15 cellular contexts compared by ENCODE assay signal in genomic region chr2:127414855-127415592, GRCh38. TPM values are rescaled to one million over a fixed set of nuclear protein-coding genes. Genes with fewer than 3 reads are reported as not detected.
DNase-seq lines count a peak whose midpoint lies in the region; ATAC-seq, FAIRE-seq and TF ChIP-seq lines count a peak whose summit lies in the region.
"Had no signal": no experiment of that assay in that cellular context is flagged by ENCODE, and none has a peak within 500 bp of the region (broad histone marks: within the 10 kb centered on the region; RNA-seq: fewer than 3 reads in every experiment).

No MANE protein-coding gene starts in this region.

- peaks cover 0 to 2% of the 10 kb centered on the region in 2 experiments for H3K9me3 ChIP-seq in CD4-positive, CD25-positive, alpha-beta regulatory T cell (ENCODE audit: control insufficient read depth in 2 of 2, low read length in 2 of 2)
- no peaks in the 10 kb centered on the region for H3K9me3 ChIP-seq in Panc1 (ENCODE audit: control insufficient read depth, insufficient read depth, low read depth, low read length)
- H3K9me3 ChIP-seq in HepG2 (ENCODE audit: low read length), result 0 out of 2 replicates have a peak, but pooled peaks cover 5% of the 10 kb centered on the region
- no peaks in the 10 kb centered on the region for H3K9me3 ChIP-seq in spleen
- H3K9me3 ChIP-seq: ascending aorta, colonic mucosa, gastrocnemius medialis had no signal

- no peak for ATAC-seq in CD4-positive, CD25-positive, alpha-beta regulatory T cell (ENCODE audit: low read depth in 2 of 2)
- ATAC-seq in Panc1 (peak; percentile 29), HepG2 (peak; percentile 41), HG02610 (IDR thresholded peaks at IDR 0.05; ENCODE audit: unreplicated experiment) (no peak), HG02798 (IDR thresholded peaks at IDR 0.05; ENCODE audit: poor library complexity, unreplicated experiment) (no peak), GM18907 (IDR thresholded peaks at IDR 0.05; ENCODE audit: unreplicated experiment) (no peak), HG03565 (IDR thresholded peaks at IDR 0.05; ENCODE audit: unreplicated experiment) (no peak)

- peak overlapping the region; percentile 83 for H3K4me2 ChIP-seq in HepG2 (ENCODE audit: low read depth, low read length)

- intact Hi-C loops in Panc1 (cut with micrococcal nuclease; ENCODE audit: unreplicated experiment) (loop anchor here (5.0 kb wide), 1 partner anchor 83 kb away; no protein-coding TSS in a partner anchor), HepG2 (cut with micrococcal nuclease; ENCODE audit: unreplicated experiment) (loop anchor here (5.0 kb wide), 1 partner anchor 58 kb away; no protein-coding TSS in a partner anchor), spleen (cut with DNase I; ENCODE audit: low total_unique reads) (no loop called here)

- H3K4me1 Mint-ChIP-seq in CD4-positive, CD25-positive, alpha-beta regulatory T cell, result peaks cover 12 to 40% (median 24%) of the 10 kb centered on the region in 4 donors

- no peaks in the 10 kb centered on the region for H3K36me3 Mint-ChIP-seq in CD4-positive, CD25-positive, alpha-beta regulatory T cell

- peaks cover 27% of the 10 kb centered on the region for H3K79me2 ChIP-seq in HepG2 (ENCODE audit: insufficient read depth, low read length)

- TF ChIP-seq CTCF in Panc1 (IDR thresholded peaks at IDR 0.05) (no peak), HepG2 (CRISPR knock-in tag; IDR thresholded peaks at IDR 0.05) (0 out of 2 replicates have a peak, but pooled peaks have one; percentile 12), spleen (IDR thresholded peaks at IDR 0.05 in 8 of 11, conservative IDR thresholded peaks at IDR 0.05 in 3 of 11) (no peak)

- H3K4me3 Mint-ChIP-seq in CD4-positive, CD25-positive, alpha-beta regulatory T cell, result peak overlapping the region in 3 of 4 donors; percentile 46 to 78 (median 57)

- DNase-seq in CD4-positive, CD25-positive, alpha-beta regulatory T cell, result no peak
- DNase-seq in Panc1 (ENCODE audit: low read depth, low spot score) (no peak), HepG2 (ENCODE audit: low spot score) (peak; percentile 82), spleen (peak; percentile 64)
- DNase-seq: MV-4-11 had no signal

- BruUV-seq in Panc1 (replicated peaks; lab: Mats Ljungman, UMichigan), result no TSS peak
- BruUV-seq in HepG2 (replicated peaks; lab: Mats Ljungman, UMichigan), result no TSS peak

- H3K4me3 ChIP-seq in CD4-positive, CD25-positive, alpha-beta regulatory T cell (ENCODE audit: low read depth, low read length), result no peak overlapping the region
- H3K4me3 ChIP-seq in Panc1 (ENCODE audit: low read depth in 2 of 2, low read length in 2 of 2) (no peak overlapping the region), HepG2 (replicated peaks in 1 of 3; ENCODE audit: insufficient read depth in 1 of 3, low read depth in 2 of 3, low read length in 3 of 3) (peak overlapping the region; percentile 0 to 59 (median 26); a peak in 4 of 6 replicates), spleen (peak overlapping the region in 1 of 8 donors; percentile 74)

- H3K27ac Mint-ChIP-seq in CD4-positive, CD25-positive, alpha-beta regulatory T cell, result peak overlapping the region in 1 of 3 donors; percentile 40

- H3K4me1 ChIP-seq in CD4-positive, CD25-positive, alpha-beta regulatory T cell (ENCODE audit: control insufficient read depth, insufficient read depth, low read length, poor library complexity, severe bottlenecking), result peaks cover 28% of the 10 kb centered on the region
- H3K4me1 ChIP-seq in Panc1 (ENCODE audit: control insufficient read depth, insufficient read depth, low read length) (peaks cover 67% of the 10 kb centered on the region), HepG2 (ENCODE audit: insufficient read depth, low read length) (peaks cover 100% of the 10 kb centered on the region), spleen (peaks cover 32 to 67% (median 51%) of the 10 kb centered on the region in 6 donors)

- POLR2A ChIA-PET in Panc1 (lab: Charles Lee) (interaction anchor here (0.6 kb wide), 1 partner anchor 113 kb away, joined by 5 read pairs; no protein-coding TSS in a partner anchor), HepG2 (lab: Yijun Ruan, JAX) (interaction anchor here (1.2 to 8.1 kb wide), 7 partner anchors 13 to 112 kb away, joined by 4 to 229 read pairs (median 11); partner anchors contain the start of gene IWS1)

- CTCF ChIA-PET in Panc1 (lab: Charles Lee), result interaction anchor here (0.8 kb wide), 1 partner anchor 91 kb away, joined by 3 read pairs; no protein-coding TSS in a partner anchor
- CTCF ChIA-PET in HepG2 (lab: Yijun Ruan, JAX; ENCODE audit: low intra/inter-chr PET ratio, low total read pairs), result no interaction called here

- in situ Hi-C loops in Panc1 (cut with HindIII; ENCODE audit: low pct_unique_long_range_greater_than_20kb, low sequenced_read_pairs) (loop anchor here (10.0 kb wide), 1 partner anchor 60 kb away; no protein-coding TSS in a partner anchor), HepG2 (cut with HindIII; ENCODE audit: extremely low pct_ligation_motif_present, low pct_unique_long_range_greater_than_20kb) (no loop called here)

- H3K27me3 Mint-ChIP-seq in CD4-positive, CD25-positive, alpha-beta regulatory T cell, result no peaks in the 10 kb centered on the region

- peak in 1 of 2 experiments; percentile 57; a peak in 1 of 4 replicates for TF ChIP-seq EP300 in HepG2 (IDR thresholded peaks at IDR 0.05; ENCODE audit: low read depth in 2 of 2, low read length in 2 of 2)
- TF ChIP-seq EP300 in HepG2 (CRISPR knock-in tag; IDR thresholded peaks at IDR 0.05; ENCODE audit: borderline replicate concordance), result 0 out of 2 replicates have a peak, but pooled peaks have one; percentile 51

- peak overlapping the region; percentile 13 for H2AFZ ChIP-seq in HepG2 (ENCODE audit: low read length)

- WGBS in HepG2 (ENCODE audit: low lambda C conversion rate), result 28% methylated on average over 12 of the region's 12 CpGs
- 63 to 93% (median 78%) methylated on average over 11 to 12 of the region's 12 CpGs for WGBS in spleen, 5 donors

- FAIRE-seq in HepG2 (lab: Jason Lieb, UNC), result peak; percentile 91

- H3K9ac ChIP-seq in HepG2 (ENCODE audit: insufficient read depth, low read depth, low read length), result peak overlapping the region; percentile 60

- no peaks in the 10 kb centered on the region for H3K27me3 ChIP-seq in CD4-positive, CD25-positive, alpha-beta regulatory T cell (ENCODE audit: control insufficient read depth, insufficient read depth, low read length)
- H3K27me3 ChIP-seq in Panc1 (ENCODE audit: control insufficient read depth, insufficient read depth, low read length) (no peaks in the 10 kb centered on the region), HepG2 (ENCODE audit: control insufficient read depth in 1 of 2, insufficient read depth in 2 of 2, low read length in 2 of 2) (no peaks in the 10 kb centered on the region), spleen (replicated peaks in 1 of 7) (peaks cover 0 to 10% (median 0%) of the 10 kb centered on the region in 7 donors)
- H3K27me3 ChIP-seq: ascending aorta, colonic mucosa had no signal

- TF ChIP-seq POLR2A in HepG2 (IDR thresholded peaks at IDR 0.05; ENCODE audit: insufficient read depth in 1 of 2, low read depth in 2 of 2, low read length in 2 of 2) (peak in 1 of 2 experiments; percentile 20; a peak in 1 of 4 replicates), spleen (IDR thresholded peaks at IDR 0.05) (no peak)

- H3K36me3 ChIP-seq in CD4-positive, CD25-positive, alpha-beta regulatory T cell (ENCODE audit: control insufficient read depth, insufficient read depth, low read length), result no peaks in the 10 kb centered on the region
- no peaks in the 10 kb centered on the region for H3K36me3 ChIP-seq in Panc1 (ENCODE audit: control insufficient read depth, insufficient read depth, low read length)
- H3K36me3 ChIP-seq in HepG2 (replicated peaks in 1 of 2; ENCODE audit: control insufficient read depth in 1 of 2, insufficient read depth in 2 of 2, low read length in 2 of 2), result peaks cover 0 to 1% of the 10 kb centered on the region in 2 experiments; a peak in 1 of 5 replicates
- no peaks in the 10 kb centered on the region for H3K36me3 ChIP-seq in spleen
- H3K36me3 ChIP-seq: ascending aorta, colonic mucosa, gastrocnemius medialis had no signal

- TF ChIP-seq RAD21 in HepG2 (CRISPR knock-in tag; IDR thresholded peaks at IDR 0.05), result peak; percentile 32; the same call in 1 of the 2 replicates

- no peak overlapping the region for H3K27ac ChIP-seq in CD4-positive, CD25-positive, alpha-beta regulatory T cell (ENCODE audit: insufficient read depth, low read length, poor library complexity, severe bottlenecking)
- H3K27ac ChIP-seq in Panc1 (ENCODE audit: low read length), result peak overlapping the region; percentile 74
- peak overlapping the region; percentile 96 for H3K27ac ChIP-seq in HepG2 (ENCODE audit: extremely low read length, insufficient read depth, low read length)
- peak overlapping the region in 2 of 8 donors; percentile 1 to 53 for H3K27ac ChIP-seq in spleen
- H3K27ac ChIP-seq: colonic mucosa had no signal

- H3K9me3 Mint-ChIP-seq in CD4-positive, CD25-positive, alpha-beta regulatory T cell, result peaks cover 0 to 2% (median 0%) of the 10 kb centered on the region in 7 donors
- H3K9me3 Mint-ChIP-seq: T-helper 1 cell treated with Interleukin-12 subunit alpha and Interleukin-12 subunit beta and Interleukin-4 antibody, amounts not matched to agents 30 μg/mL and 1 μg/mL, for 36 hours had no signal

- no peaks in the 10 kb centered on the region for H4K20me1 ChIP-seq in HepG2 (ENCODE audit: insufficient read depth, low read length)

RNA-seq across cellular contexts. Expression of gene PROC, which starts 3.2 kb away (rescaled TPM):
- not detected for total RNA-seq in CD4-positive, CD25-positive, alpha-beta regulatory T cell
- under 1 TPM in 1 of 4 donors, not detected in 3; 0.35 TPM for polyA plus RNA-seq in CD4-positive, CD25-positive, alpha-beta regulatory T cell
- total RNA-seq in Panc1 (2021; ENCODE audit: unreplicated experiment), result 1.1 TPM
- 3.0 TPM for polyA plus RNA-seq in Panc1 (2012; ENCODE audit: insufficient read length)
- 52.1 and 134 TPM in 2 replicates for total RNA-seq in HepG2 (2016; rRNA removed; fragmentation: Illumina TruSeq; extraction: Trizol)
- total RNA-seq in HepG2 (2016; cell fraction: cytosol; rRNA removed; fragmentation: Illumina TruSeq; extraction: Trizol; ENCODE audit: low read depth), result 19.2 and 23.2 TPM in 2 replicates
- 49.9 and 134 TPM in 2 replicates for total RNA-seq in HepG2 (2016; cell fraction: insoluble cytoplasmic fraction; rRNA removed; fragmentation: Illumina TruSeq; extraction: Trizol)
- total RNA-seq in HepG2 (2016; cell fraction: membrane; rRNA removed; fragmentation: Illumina TruSeq; extraction: Trizol), result 37.4 and 38.6 TPM in 2 replicates
- 166 and 178 TPM in 2 replicates for total RNA-seq in HepG2 (2016; cell fraction: nucleus; rRNA removed; fragmentation: Illumina TruSeq; extraction: Trizol)
- 185 and 266 TPM in 2 replicates for polyA plus RNA-seq in HepG2 (2011; rRNA removed)
- 113 and 166 TPM in 2 replicates for polyA plus RNA-seq in HepG2 (2011; cell fraction: cytosol; rRNA removed)
- polyA plus RNA-seq in HepG2 (2011; cell fraction: nucleus; rRNA removed), result 1,267 and 1,304 TPM in 2 replicates
- 232 and 321 TPM in 2 replicates for polyA plus RNA-seq in HepG2 (2012)
- 17.2 and 19.9 TPM in 2 replicates for polyA plus RNA-seq in HepG2 (2016; cell fraction: cytosol; fragmentation: Illumina TruSeq; extraction: Trizol; ENCODE audit: low read depth)
- polyA plus RNA-seq in HepG2 (2016; cell fraction: insoluble cytoplasmic fraction; fragmentation: Illumina TruSeq; extraction: Trizol; ENCODE audit: low read depth), result 48.9 and 49.8 TPM in 2 replicates
- polyA plus RNA-seq in HepG2 (2016; cell fraction: membrane; fragmentation: Illumina TruSeq; extraction: Trizol; ENCODE audit: low read depth), result 22.9 and 24.9 TPM in 2 replicates
- polyA plus RNA-seq in HepG2 (2016; cell fraction: nucleus; fragmentation: Illumina TruSeq; extraction: Trizol; ENCODE audit: insufficient read depth, low read depth), result 354 and 380 TPM in 2 replicates
- 241 TPM in 1 of 2 replicates, not detected in the other for polyA minus RNA-seq in HepG2 (2011; rRNA and poly(A)+ RNA removed; ENCODE audit: low replicate concordance)
- 64.7 and 65.5 TPM in 2 replicates for polyA minus RNA-seq in HepG2 (2011; cell fraction: cytosol; rRNA and poly(A)+ RNA removed)
- polyA minus RNA-seq in HepG2 (2011; cell fraction: nucleus; rRNA and poly(A)+ RNA removed), result 172 and 188 TPM in 2 replicates
- not detected for total RNA-seq in spleen
- polyA plus RNA-seq in spleen, result under 1 TPM; 0.16 to 0.52 (median 0.21) TPM
- total RNA-seq: ascending aorta, lower leg skin, myocyte had no signal

RNA-seq across cellular contexts. Expression of gene MAP3K2, which starts 27.2 kb away (rescaled TPM):
- 95.7 TPM for total RNA-seq in CD4-positive, CD25-positive, alpha-beta regulatory T cell
- 10 to 100 TPM; 48.4 to 65.7 (median 50.5) TPM for polyA plus RNA-seq in CD4-positive, CD25-positive, alpha-beta regulatory T cell
- 70.6 TPM for total RNA-seq in Panc1 (2021; ENCODE audit: unreplicated experiment)
- 12.9 TPM for polyA plus RNA-seq in Panc1 (2012; ENCODE audit: insufficient read length)
- 37.2 and 56.1 TPM in 2 replicates for total RNA-seq in HepG2 (2016; rRNA removed; fragmentation: Illumina TruSeq; extraction: Trizol)
- total RNA-seq in HepG2 (2016; cell fraction: cytosol; rRNA removed; fragmentation: Illumina TruSeq; extraction: Trizol; ENCODE audit: low read depth), result 12.9 and 13.4 TPM in 2 replicates
- 35.8 and 54.1 TPM in 2 replicates for total RNA-seq in HepG2 (2016; cell fraction: insoluble cytoplasmic fraction; rRNA removed; fragmentation: Illumina TruSeq; extraction: Trizol)
- total RNA-seq in HepG2 (2016; cell fraction: membrane; rRNA removed; fragmentation: Illumina TruSeq; extraction: Trizol), result 28.2 and 32.6 TPM in 2 replicates
- total RNA-seq in HepG2 (2016; cell fraction: nucleus; rRNA removed; fragmentation: Illumina TruSeq; extraction: Trizol), result 37.4 and 42.1 TPM in 2 replicates
- 11.2 and 12.2 TPM in 2 replicates for polyA plus RNA-seq in HepG2 (2011; rRNA removed)
- polyA plus RNA-seq in HepG2 (2011; cell fraction: cytosol; rRNA removed), result 5.1 and 7.6 TPM in 2 replicates
- polyA plus RNA-seq in HepG2 (2011; cell fraction: nucleus; rRNA removed), result 18.1 and 21.8 TPM in 2 replicates
- polyA plus RNA-seq in HepG2 (2012), result 11.5 and 11.7 TPM in 2 replicates
- polyA plus RNA-seq in HepG2 (2016; cell fraction: cytosol; fragmentation: Illumina TruSeq; extraction: Trizol; ENCODE audit: low read depth), result 0.44 and 0.68 TPM in 2 replicates
- polyA plus RNA-seq in HepG2 (2016; cell fraction: insoluble cytoplasmic fraction; fragmentation: Illumina TruSeq; extraction: Trizol; ENCODE audit: low read depth), result 14.1 and 15.7 TPM in 2 replicates
- polyA plus RNA-seq in HepG2 (2016; cell fraction: membrane; fragmentation: Illumina TruSeq; extraction: Trizol; ENCODE audit: low read depth), result 3.3 and 3.5 TPM in 2 replicates
- polyA plus RNA-seq in HepG2 (2016; cell fraction: nucleus; fragmentation: Illumina TruSeq; extraction: Trizol; ENCODE audit: insufficient read depth, low read depth), result 28.7 and 30.7 TPM in 2 replicates
- polyA minus RNA-seq in HepG2 (2011; rRNA and poly(A)+ RNA removed; ENCODE audit: low replicate concordance), result 20.5 and 26.7 TPM in 2 replicates
- polyA minus RNA-seq in HepG2 (2011; cell fraction: cytosol; rRNA and poly(A)+ RNA removed), result 43.5 and 45.0 TPM in 2 replicates
- 46.0 and 46.6 TPM in 2 replicates for polyA minus RNA-seq in HepG2 (2011; cell fraction: nucleus; rRNA and poly(A)+ RNA removed)
- 10 to 100 TPM; 60.3 to 83.9 (median 68.6) TPM for total RNA-seq in spleen
- 1 to 10 TPM; 6.5 to 8.6 (median 7.8) TPM for polyA plus RNA-seq in spleen

Comparison
In these comparisons a context has a peak if more than half of its experiments do, and no peak if none do; other contexts are left out.
1. ATAC-seq: peak in Panc1 (single experiment) and HepG2 (single experiment); none in CD4-positive, CD25-positive, alpha-beta regulatory T cell (0 of 2), HG02610 (single experiment), HG02798 (single experiment), GM18907 (single experiment) and HG03565 (single experiment).
2. DNase-seq: peak in HepG2 (single experiment) and spleen (single experiment); none in CD4-positive, CD25-positive, alpha-beta regulatory T cell (0 of 3) and Panc1 (single experiment).
3. H3K4me3 ChIP-seq: peak in HepG2 (3 of 3); none in CD4-positive, CD25-positive, alpha-beta regulatory T cell (single experiment) and Panc1 (0 of 2).